10 cellular contexts compared by ENCODE assay signal in genomic region chr10:114684822-114685209, GRCh38. TPM values are rescaled to one million over a fixed set of nuclear protein-coding genes. Genes with fewer than 3 reads are reported as not detected.
A peak's percentile ranks its signal among the peaks of the same experiment; 100 is the strongest.
DNase-seq lines count a peak whose midpoint lies in the region; ATAC-seq, FAIRE-seq and TF ChIP-seq lines count a peak whose summit lies in the region.
"Had no signal": no experiment of that assay in that cellular context is flagged by ENCODE, and none has a peak within 500 bp of the region (broad histone marks: within the 10 kb centered on the region; RNA-seq: fewer than 3 reads in every experiment).

No MANE protein-coding gene starts in this region.

- H3K4me1 ChIP-seq in suprapubic skin = peaks cover 57% of the 10 kb centered on the region

- no peaks in the 10 kb centered on the region for H3K36me3 ChIP-seq in suprapubic skin

- no peak for TF ChIP-seq CTCF in suprapubic skin (IDR thresholded peaks at IDR 0.05)

- no peaks in the 10 kb centered on the region for H3K9me3 ChIP-seq in suprapubic skin

- FAIRE-seq in HTR-8/SVneo (lab: Jason Lieb, UNC) = no peak

- no peak for ATAC-seq in HG02973 (IDR thresholded peaks at IDR 0.05; ENCODE audit: unreplicated experiment)
- ATAC-seq in GM21381 (IDR thresholded peaks at IDR 0.05; ENCODE audit: unreplicated experiment) = no peak

- H3K27ac ChIP-seq in caudate nucleus (ENCODE audit: low read depth, low read length) (peak overlapping the region; percentile 65), suprapubic skin (peak overlapping the region; percentile 89)

- TF ChIP-seq POLR2A in suprapubic skin (IDR thresholded peaks at IDR 0.05) = no peak

- no peaks in the 10 kb centered on the region for H3K27me3 ChIP-seq in suprapubic skin

- peak; percentile 39 for DNase-seq in HTR-8/SVneo (ENCODE audit: insufficient read length, low spot score)
- no peak for DNase-seq in caudate nucleus (lab: John Stamatoyannopoulos, UW)
- peak; percentile 62 for DNase-seq in left kidney (ENCODE audit: low read depth, low spot score)
- no peak for DNase-seq in suprapubic skin (ENCODE audit: low spot score in 2 of 2)
- no peak for DNase-seq in mesenteric fat pad (ENCODE audit: low spot score)
- DNase-seq in NCI-H2081 (lab: John Stamatoyannopoulos, UW) = no peak
- DNase-seq: activated T-cell treated with anti-CD3 and anti-CD28 coated beads for 4 hours; stimulated activated CD8-positive, alpha-beta memory T cell treated with anti-CD3 and anti-CD28 coated beads, Interleukin-4, amount 100 ng/mL, for 48 hours had no signal

- 13% methylated on average over 5 of the region's 5 CpGs for WGBS in suprapubic skin

- H3K4me3 ChIP-seq in suprapubic skin = peak overlapping the region; percentile 41

- no peak for TF ChIP-seq EP300 in suprapubic skin (IDR thresholded peaks at IDR 0.05)

RNA-seq across cellular contexts. Expression of gene ABLIM1, which starts 26.7 kb away (rescaled TPM):
- total RNA-seq in suprapubic skin (100 to 1,000 TPM; 156 to 278 (median 213) TPM), mesenteric fat pad (103 TPM)

Comparison
In these comparisons a context has a peak if more than half of its experiments do, and no peak if none do; other contexts are left out.
1. DNase-seq: peak in HTR-8/SVneo (single experiment) and left kidney (single experiment); none in caudate nucleus (0 of 61), suprapubic skin (0 of 2), mesenteric fat pad (single experiment) and NCI-H2081 (0 of 2).